8 cellular contexts compared by ENCODE assay signal in genomic region chr3:129001817-129002572, GRCh38. TPM values are rescaled to one million over a fixed set of nuclear protein-coding genes. Genes with fewer than 3 reads are reported as not detected.
DNase-seq lines count a peak whose midpoint lies in the region; ATAC-seq and TF ChIP-seq lines count a peak whose summit lies in the region.

No MANE protein-coding gene starts in this region.

- TF ChIP-seq POLR2A in GM18505 (IDR thresholded peaks at IDR 0.05; ENCODE audit: borderline replicate concordance, extremely low read depth, insufficient read depth, insufficient read length): no peak

- peak overlapping the region; percentile 49 for H3K4me3 Mint-ChIP-seq in activated T-helper 2 cell treated with anti-CD3 and anti-CD28 coated beads, Interferon-gamma antibody, Interleukin-2, Interleukin-4, amounts not matched to agents 10 μg/mL and 5 μg/mL and 100 μg/mL, durations not matched to agents 14 hours and 24 hours and 36 hours (ENCODE audit: low read depth)
- H3K4me3 Mint-ChIP-seq in stimulated activated effector memory CD8-positive, alpha-beta T cell treated with anti-CD3 and anti-CD28 coated beads, Interleukin-12 subunit alpha, Interleukin-12 subunit beta, amount 100 ng/mL, for 72 hours: peak overlapping the region; percentile 47

- no peak overlapping the region for H3K27ac Mint-ChIP-seq in activated T-helper 2 cell treated with anti-CD3 and anti-CD28 coated beads, Interferon-gamma antibody, Interleukin-2, Interleukin-4, amounts not matched to agents 10 μg/mL and 5 μg/mL and 100 μg/mL, durations not matched to agents 14 hours and 24 hours and 36 hours
- H3K27ac Mint-ChIP-seq in stimulated activated effector memory CD8-positive, alpha-beta T cell treated with anti-CD3 and anti-CD28 coated beads, Interleukin-12 subunit alpha, Interleukin-12 subunit beta, amount 100 ng/mL, for 72 hours: no peak overlapping the region

- DNase-seq in NOMO-1 (lab: John Stamatoyannopoulos, UW; ENCODE audit: unreplicated experiment in 2 of 2) (peak; percentile 60 to 65), NOMO-1 treated with dmso at 0.1 percent for 144 hours (lab: John Stamatoyannopoulos, UW; ENCODE audit: unreplicated experiment) (no peak), iPS-NIHi11 (ENCODE audit: low spot score) (peak; percentile 54)
- peak; percentile 40 for DNase-seq in activated T-helper 2 cell treated with anti-CD3 and anti-CD28 coated beads, Interferon-gamma antibody, Interleukin-2, Interleukin-4, amounts not matched to agents 10 μg/mL and 5 μg/mL and 100 μg/mL, durations not matched to agents 14 hours and 24 hours and 36 hours (ENCODE audit: low spot score)
- DNase-seq in stimulated activated effector memory CD8-positive, alpha-beta T cell treated with anti-CD3 and anti-CD28 coated beads, Interleukin-12 subunit alpha, Interleukin-12 subunit beta, amount 100 ng/mL, for 72 hours (ENCODE audit: low spot score in 2 of 2): peak in 1 of 2 donors; percentile 61

- H3K36me3 Mint-ChIP-seq in activated T-helper 2 cell treated with anti-CD3 and anti-CD28 coated beads, Interferon-gamma antibody, Interleukin-2, Interleukin-4, amounts not matched to agents 10 μg/mL and 5 μg/mL and 100 μg/mL, durations not matched to agents 14 hours and 24 hours and 36 hours (ENCODE audit: low read depth): no peaks in the 10 kb centered on the region
- no peaks in the 10 kb centered on the region for H3K36me3 Mint-ChIP-seq in stimulated activated effector memory CD8-positive, alpha-beta T cell treated with anti-CD3 and anti-CD28 coated beads, Interleukin-12 subunit alpha, Interleukin-12 subunit beta, amount 100 ng/mL, for 72 hours

- no peaks in the 10 kb centered on the region for H3K9me3 Mint-ChIP-seq in activated T-helper 2 cell treated with anti-CD3 and anti-CD28 coated beads, Interferon-gamma antibody, Interleukin-2, Interleukin-4, amounts not matched to agents 10 μg/mL and 5 μg/mL and 100 μg/mL, durations not matched to agents 14 hours and 24 hours and 36 hours
- H3K9me3 Mint-ChIP-seq in stimulated activated effector memory CD8-positive, alpha-beta T cell treated with anti-CD3 and anti-CD28 coated beads, Interleukin-12 subunit alpha, Interleukin-12 subunit beta, amount 100 ng/mL, for 72 hours: no peaks in the 10 kb centered on the region

- H3K4me1 Mint-ChIP-seq in activated T-helper 2 cell treated with anti-CD3 and anti-CD28 coated beads, Interferon-gamma antibody, Interleukin-2, Interleukin-4, amounts not matched to agents 10 μg/mL and 5 μg/mL and 100 μg/mL, durations not matched to agents 14 hours and 24 hours and 36 hours (ENCODE audit: low read depth): peaks cover 25% of the 10 kb centered on the region
- peaks cover 27% of the 10 kb centered on the region for H3K4me1 Mint-ChIP-seq in stimulated activated effector memory CD8-positive, alpha-beta T cell treated with anti-CD3 and anti-CD28 coated beads, Interleukin-12 subunit alpha, Interleukin-12 subunit beta, amount 100 ng/mL, for 72 hours

- H3K27me3 Mint-ChIP-seq in activated T-helper 2 cell treated with anti-CD3 and anti-CD28 coated beads, Interferon-gamma antibody, Interleukin-2, Interleukin-4, amounts not matched to agents 10 μg/mL and 5 μg/mL and 100 μg/mL, durations not matched to agents 14 hours and 24 hours and 36 hours (ENCODE audit: low read depth): peaks cover 59% of the 10 kb centered on the region

- intact Hi-C loops in activated T-helper 2 cell treated with anti-CD3 and anti-CD28 coated beads, Interferon-gamma antibody, Interleukin-2, Interleukin-4, amounts not matched to agents 10 μg/mL and 5 μg/mL and 100 μg/mL, durations not matched to agents 14 hours and 24 hours and 36 hours (cut with micrococcal nuclease): no loop called here

- ATAC-seq in stimulated activated effector memory CD8-positive, alpha-beta T cell treated with anti-CD3 and anti-CD28 coated beads, Interleukin-12 subunit alpha, Interleukin-12 subunit beta, amount 100 ng/mL, for 72 hours: peak; percentile 67
- ATAC-seq in GM21737 (IDR thresholded peaks at IDR 0.05; ENCODE audit: unreplicated experiment) (no peak), HG02678 (IDR thresholded peaks at IDR 0.05; ENCODE audit: unreplicated experiment) (no peak), GM18505 (IDR thresholded peaks at IDR 0.05; ENCODE audit: unreplicated experiment) (no peak)

RNA-seq across cellular contexts. Expression of gene EFCC1, which starts 0.9 kb away (rescaled TPM):
- total RNA-seq in activated T-helper 2 cell treated with anti-CD3 and anti-CD28 coated beads, Interferon-gamma antibody, Interleukin-2, Interleukin-4, amounts not matched to agents 10 μg/mL and 5 μg/mL and 100 μg/mL, durations not matched to agents 14 hours and 24 hours and 36 hours: 0.11 and 0.32 TPM in 2 replicates

RNA-seq across cellular contexts. Expression of gene CFAP92, which starts 8.1 kb away (rescaled TPM):
- total RNA-seq in activated T-helper 2 cell treated with anti-CD3 and anti-CD28 coated beads, Interferon-gamma antibody, Interleukin-2, Interleukin-4, amounts not matched to agents 10 μg/mL and 5 μg/mL and 100 μg/mL, durations not matched to agents 14 hours and 24 hours and 36 hours: 0.37 TPM in 1 of 2 replicates, not detected in the other

RNA-seq across cellular contexts. Expression of gene GP9, which starts 58.6 kb away (rescaled TPM):
- total RNA-seq in activated T-helper 2 cell treated with anti-CD3 and anti-CD28 coated beads, Interferon-gamma antibody, Interleukin-2, Interleukin-4, amounts not matched to agents 10 μg/mL and 5 μg/mL and 100 μg/mL, durations not matched to agents 14 hours and 24 hours and 36 hours: not detected in 2 replicates
